25 cellular contexts compared by ENCODE assay signal in the genomic region with DNA sequence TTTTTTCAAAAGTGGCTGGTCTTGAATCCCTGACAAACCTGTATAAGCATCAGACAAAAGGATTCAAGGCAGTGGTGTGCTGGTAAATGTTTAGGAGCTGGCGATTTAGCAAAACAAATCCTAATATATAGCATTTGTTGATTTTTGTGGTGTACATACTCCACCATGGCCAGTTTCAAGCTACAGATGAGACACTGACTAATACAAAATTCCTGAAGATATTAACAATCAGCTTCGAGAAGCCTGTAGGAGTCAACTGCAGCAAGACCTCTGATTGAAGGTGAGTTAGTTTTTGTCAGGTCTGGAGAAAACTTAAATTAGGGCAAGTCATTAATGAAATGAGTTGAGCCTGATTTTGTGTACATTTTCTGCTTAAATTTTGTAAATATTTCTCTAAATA. TPM values are rescaled to one million over a fixed set of nuclear protein-coding genes. Genes with fewer than 3 reads are reported as not detected.
A peak's percentile ranks its signal among the peaks of the same experiment; 100 is the strongest.
DNase-seq lines count a peak whose midpoint lies in the region; ATAC-seq, FAIRE-seq and TF ChIP-seq lines count a peak whose summit lies in the region.
"Had no signal": no experiment of that assay in that cellular context is flagged by ENCODE, and none has a peak within 500 bp of the region (broad histone marks: within the 10 kb centered on the region; RNA-seq: fewer than 3 reads in every experiment).

No MANE protein-coding gene starts in this region.

- H3K27ac Mint-ChIP-seq in HFFc6 = no peak overlapping the region
- H3K27ac Mint-ChIP-seq: CD4-positive, CD25-positive, alpha-beta regulatory T cell had no signal

- FAIRE-seq in K562 (lab: Jason Lieb, UNC) = no peak
- FAIRE-seq: A204.1, GM19239 had no signal

- no peaks in the 10 kb centered on the region for H3K36me3 Mint-ChIP-seq in HFFc6 (ENCODE audit: low read depth)
- H3K36me3 Mint-ChIP-seq: CD4-positive, CD25-positive, alpha-beta regulatory T cell had no signal

- no peaks in the 10 kb centered on the region for H4K20me1 ChIP-seq in K562 (replicated peaks; ENCODE audit: control insufficient read depth, insufficient read depth, low read length)

- no peaks in the 10 kb centered on the region for H3K27me3 Mint-ChIP-seq in HFFc6 (ENCODE audit: insufficient read depth)
- H3K27me3 Mint-ChIP-seq: CD4-positive, CD25-positive, alpha-beta regulatory T cell had no signal

- ATAC-seq in K562 (no peak), right lobe of liver (no peak)
- ATAC-seq: Right ventricle myocardium inferior had no signal

- H3K4me3 ChIP-seq in K562 (no peak overlapping the region), right lobe of liver (no peak overlapping the region)
- H3K4me3 ChIP-seq: SJSA1 had no signal

- no peaks in the 10 kb centered on the region for H3K9me1 ChIP-seq in K562 (ENCODE audit: control insufficient read depth, insufficient read depth, low read length)

- no peaks in the 10 kb centered on the region for H3K9me3 Mint-ChIP-seq in HFFc6
- H3K9me3 Mint-ChIP-seq: CD4-positive, CD25-positive, alpha-beta regulatory T cell had no signal

- H3K9ac ChIP-seq in K562 (ENCODE audit: insufficient read depth in 1 of 2, low read depth in 2 of 2, low read length in 2 of 2) = no peak overlapping the region

- peaks cover 0 to 20% of the 10 kb centered on the region in 2 experiments; a peak in 4 of 5 replicates for H3K4me1 ChIP-seq in K562 (replicated peaks in 1 of 2; ENCODE audit: control insufficient read depth in 2 of 2, insufficient read depth in 2 of 2, low read length in 2 of 2)
- peaks cover 0 to 4% (median 0%) of the 10 kb centered on the region in 4 donors for H3K4me1 ChIP-seq in right lobe of liver
- H3K4me1 ChIP-seq: BE2C had no signal

- H3K9me3 ChIP-seq in K562 (replicated peaks; ENCODE audit: control insufficient read depth, insufficient read depth, low read depth, low read length) (no peaks in the 10 kb centered on the region), right lobe of liver (no peaks in the 10 kb centered on the region)
- H3K9me3 ChIP-seq: BE2C, SJSA1 had no signal

- DNase-seq in EH (ENCODE audit: low read depth) (peak; percentile 11), HFFc6 (peak; percentile 5), K562 (ENCODE audit: extremely low read depth in 1 of 4, low spot score in 3 of 4) (no peak), iris pigment epithelial cell (ENCODE audit: low read depth) (peak; percentile 39), NCI-H82 treated with DMSO at 0.1 percent for 48 hours (lab: John Stamatoyannopoulos, UW; ENCODE audit: unreplicated experiment) (no peak), right lobe of liver (no peak), NCI-H1105 (lab: John Stamatoyannopoulos, UW) (no peak), T1000 (lab: John Stamatoyannopoulos, UW) (no peak)
- DNase-seq: BE2C; CD4-positive, CD25-positive, alpha-beta regulatory T cell; COR-L47; DMS79; MM.1S; NCI-H1092; NCI-H1436 treated with DMSO at 0.1 percent for 48 hours; NCI-H1930; NCI-H226; NCI-H510A treated with DMSO at 0.1 percent for 48 hours; NCI-H748 treated with DMSO at 0.1 percent for 48 hours had no signal

- H3K4me1 Mint-ChIP-seq in HFFc6 (ENCODE audit: low read depth) = peaks cover 11% of the 10 kb centered on the region
- H3K4me1 Mint-ChIP-seq: CD4-positive, CD25-positive, alpha-beta regulatory T cell had no signal

- in situ Hi-C loops in K562 (cut with MboI) = no loop called here

- intact Hi-C loops in K562 (cut with micrococcal nuclease) (no loop called here), right lobe of liver (cut with DNase I) (no loop called here)

- H2AFZ ChIP-seq in K562 (ENCODE audit: low read depth, low read length) = peak overlapping the region; percentile 56

- no peak for TF ChIP-seq RAD21 in K562 (CRISPR knock-in tag; conservative IDR thresholded peaks at IDR 0.05 in 1 of 2, IDR thresholded peaks at IDR 0.05 in 1 of 2)

- H3K27me3 ChIP-seq in K562 (ENCODE audit: control insufficient read depth in 2 of 2, insufficient read depth in 2 of 2, low read length in 2 of 2) (no peaks in the 10 kb centered on the region), right lobe of liver (no peaks in the 10 kb centered on the region)
- H3K27me3 ChIP-seq: BE2C, SJSA1 had no signal

- no peak overlapping the region for H3K4me3 Mint-ChIP-seq in HFFc6
- H3K4me3 Mint-ChIP-seq: CD4-positive, CD25-positive, alpha-beta regulatory T cell had no signal

- H3K4me2 ChIP-seq in K562 (ENCODE audit: insufficient read depth, low read length) = no peak overlapping the region

- no TSS peak for BruUV-seq in K562 (replicated peaks; lab: Mats Ljungman, UMichigan)

- H3K27ac ChIP-seq in K562 (ENCODE audit: extremely low read depth, low read depth, low read length) (no peak overlapping the region), right lobe of liver (no peak overlapping the region)
- H3K27ac ChIP-seq: SJSA1 had no signal

- POLR2A ChIA-PET in K562 (lab: Yijun Ruan, JAX) = interaction anchor here (1.2 kb wide), 1 partner anchor 16 kb away, joined by 4 read pairs; no protein-coding TSS in a partner anchor

- no peak for TF ChIP-seq EP300 in K562 (IDR thresholded peaks at IDR 0.05; ENCODE audit: low read length)

- TF ChIP-seq CTCF in HFFc6 (IDR thresholded peaks at IDR 0.05) = no peak
- TF ChIP-seq CTCF in K562 (IDR thresholded peaks at IDR 0.05 in 2 of 3, conservative IDR thresholded peaks at IDR 0.05 in 1 of 3; ENCODE audit: insufficient read depth in 2 of 3, low read depth in 1 of 3, low read length in 3 of 3) = no peak
- no peak for TF ChIP-seq CTCF in right lobe of liver (IDR thresholded peaks at IDR 0.05)

- CTCF ChIA-PET in K562 (lab: Yijun Ruan, JAX; ENCODE audit: low intra/inter-chr PET ratio) = no interaction called here

- TF ChIP-seq POLR2A in K562 (conservative IDR thresholded peaks at IDR 0.05) (no peak), right lobe of liver (IDR thresholded peaks at IDR 0.05) (no peak)

- no peaks in the 10 kb centered on the region for H3K79me2 ChIP-seq in K562 (ENCODE audit: control insufficient read depth, insufficient read depth, low read length)

- 50% methylated on average over 2 of the region's 2 CpGs for WGBS in K562 (ENCODE audit: insufficient coverage, low coverage, missing lambda C conversion rate)
- 72% methylated on average over 2 of the region's 2 CpGs for WGBS in right lobe of liver (ENCODE audit: insufficient coverage, low coverage, low lambda C conversion rate, missing lambda C conversion rate)

- H3K36me3 ChIP-seq in K562 (ENCODE audit: control insufficient read depth, insufficient read depth, low read length) (no peaks in the 10 kb centered on the region; the same call in 2 of the 3 replicates), right lobe of liver (no peaks in the 10 kb centered on the region)
- H3K36me3 ChIP-seq: BE2C, SJSA1 had no signal

TF ChIP-seq in K562, 482 proteins besides CTCF, POLR2A, EP300 and RAD21 (continues in another document):
- no peak for TF ChIP-seq HIVEP1 (CRISPR knock-in tag; IDR thresholded peaks at IDR 0.05)
- no peak for TF ChIP-seq HCFC1 (IDR thresholded peaks at IDR 0.05; ENCODE audit: low read depth, low read length)
- TF ChIP-seq FIP1L1 (IDR thresholded peaks at IDR 0.05; ENCODE audit: low read depth, low read length, poor library complexity, severe bottlenecking) = no peak
- TF ChIP-seq ZNF384 (IDR thresholded peaks at IDR 0.05; ENCODE audit: low read depth, low read length) = no peak
- TF ChIP-seq MCM5 (IDR thresholded peaks at IDR 0.05; ENCODE audit: low read depth) = no peak
- TF ChIP-seq, protein P1, sequence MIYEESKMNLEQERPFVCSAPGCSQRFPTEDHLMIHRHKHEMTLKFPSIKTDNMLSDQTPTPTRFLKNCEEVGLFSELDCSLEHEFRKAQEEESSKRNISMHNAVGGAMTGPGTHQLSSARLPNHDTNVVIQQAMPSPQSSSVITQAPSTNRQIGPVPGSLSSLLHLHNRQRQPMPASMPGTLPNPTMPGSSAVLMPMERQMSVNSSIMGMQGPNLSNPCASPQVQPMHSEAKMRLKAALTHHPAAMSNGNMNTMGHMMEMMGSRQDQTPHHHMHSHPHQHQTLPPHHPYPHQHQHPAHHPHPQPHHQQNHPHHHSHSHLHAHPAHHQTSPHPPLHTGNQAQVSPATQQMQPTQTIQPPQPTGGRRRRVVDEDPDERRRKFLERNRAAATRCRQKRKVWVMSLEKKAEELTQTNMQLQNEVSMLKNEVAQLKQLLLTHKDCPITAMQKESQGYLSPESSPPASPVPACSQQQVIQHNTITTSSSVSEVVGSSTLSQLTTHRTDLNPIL (CRISPR knock-in tag; IDR thresholded peaks at IDR 0.05) = no peak
- TF ChIP-seq SRSF9 (IDR thresholded peaks at IDR 0.05; ENCODE audit: borderline replicate concordance, low read depth, low read length) = no peak
- TF ChIP-seq RFX5 (IDR thresholded peaks at IDR 0.05; ENCODE audit: low read depth, low read length) = no peak
- TF ChIP-seq, protein P2, sequence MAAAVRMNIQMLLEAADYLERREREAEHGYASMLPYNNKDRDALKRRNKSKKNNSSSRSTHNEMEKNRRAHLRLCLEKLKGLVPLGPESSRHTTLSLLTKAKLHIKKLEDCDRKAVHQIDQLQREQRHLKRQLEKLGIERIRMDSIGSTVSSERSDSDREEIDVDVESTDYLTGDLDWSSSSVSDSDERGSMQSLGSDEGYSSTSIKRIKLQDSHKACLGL (CRISPR knock-in tag; IDR thresholded peaks at IDR 0.05; ENCODE audit: borderline replicate concordance, poor library complexity, severe bottlenecking) = no peak
- TF ChIP-seq NCOA6 (IDR thresholded peaks at IDR 0.05) = no peak
- TF ChIP-seq SAP30 (IDR thresholded peaks at IDR 0.05; ENCODE audit: borderline replicate concordance, insufficient read depth, low read depth, low read length, poor library complexity, severe bottlenecking) = no peak
- TF ChIP-seq ZNF316 (IDR thresholded peaks at IDR 0.05) = no peak

RNA-seq across cellular contexts. Expression of gene STRIT1, which starts 6.7 kb away (rescaled TPM):
- not detected for total RNA-seq in HFFc6 (2021; fragmentation: NEBNext Ultra II Directional; extraction: Animal tissue kit (Norgen Biotek cat#: 25700))
- not detected in 2 replicates for total RNA-seq in K562 (2011; cell fraction: chromatin; rRNA removed; ENCODE audit: low replicate concordance)
- not detected in 2 replicates for total RNA-seq in K562 (2011; cell fraction: nucleolus; rRNA removed)
- not detected in 2 replicates for total RNA-seq in K562 (2011; cell fraction: nucleoplasm; rRNA removed)
- total RNA-seq in K562 (2014; rRNA removed) (not detected in 2 replicates), K562 (2014; rRNA removed; fragmentation: Illumina TruSeq; extraction: Trizol) (not detected in 2 replicates), K562 (2015; rRNA removed; fragmentation: Illumina TruSeq; extraction: Trizol) (not detected in 2 replicates), K562 (2021) (not detected in 2 replicates), right lobe of liver (1 to 10 TPM in 1 of 6 experiments, under 1 TPM in 1, not detected in 4; 0.31 to 1.2 TPM)
- polyA plus RNA-seq in K562 (2011; rRNA removed) (not detected in 2 replicates), K562 (2014; fragmentation: Illumina TruSeq; extraction: Trizol) (not detected in 2 replicates), K562 (2014; fragmentation: Nextera tagmentation; extraction: Ambion mirVana) (not detected), K562 (2014; rRNA removed) (not detected in 2 replicates)
- not detected in 2 replicates for polyA plus RNA-seq in K562 (2011; cell fraction: cytosol; rRNA removed)
- not detected in 2 replicates for polyA plus RNA-seq in K562 (2011; cell fraction: nucleus; rRNA removed)
- not detected in 2 replicates for polyA plus RNA-seq in K562 (2012)
- not detected in 2 replicates for polyA minus RNA-seq in K562 (2011; rRNA and poly(A)+ RNA removed)
- not detected in 2 replicates for polyA minus RNA-seq in K562 (2011; cell fraction: cytosol; rRNA and poly(A)+ RNA removed)
- not detected in 2 replicates for polyA minus RNA-seq in K562 (2011; cell fraction: nucleus; rRNA and poly(A)+ RNA removed)
- total RNA-seq: CD4-positive, CD25-positive, alpha-beta regulatory T cell; H4; LHCN-M2; SJSA1 had no signal
- polyA plus RNA-seq: CD4-positive, CD25-positive, alpha-beta regulatory T cell had no signal

Comparison
In these comparisons a context has a peak if more than half of its experiments do, and no peak if none do; other contexts are left out.
1. DNase-seq: peak in EH (single experiment), HFFc6 (single experiment) and iris pigment epithelial cell (single experiment); none in K562 (0 of 4), NCI-H82 treated with DMSO at 0.1 percent for 48 hours (single experiment), right lobe of liver (0 of 3), NCI-H1105 (single experiment) and T1000 (single experiment).